15 cellular contexts compared by ENCODE assay signal in the genomic region with DNA sequence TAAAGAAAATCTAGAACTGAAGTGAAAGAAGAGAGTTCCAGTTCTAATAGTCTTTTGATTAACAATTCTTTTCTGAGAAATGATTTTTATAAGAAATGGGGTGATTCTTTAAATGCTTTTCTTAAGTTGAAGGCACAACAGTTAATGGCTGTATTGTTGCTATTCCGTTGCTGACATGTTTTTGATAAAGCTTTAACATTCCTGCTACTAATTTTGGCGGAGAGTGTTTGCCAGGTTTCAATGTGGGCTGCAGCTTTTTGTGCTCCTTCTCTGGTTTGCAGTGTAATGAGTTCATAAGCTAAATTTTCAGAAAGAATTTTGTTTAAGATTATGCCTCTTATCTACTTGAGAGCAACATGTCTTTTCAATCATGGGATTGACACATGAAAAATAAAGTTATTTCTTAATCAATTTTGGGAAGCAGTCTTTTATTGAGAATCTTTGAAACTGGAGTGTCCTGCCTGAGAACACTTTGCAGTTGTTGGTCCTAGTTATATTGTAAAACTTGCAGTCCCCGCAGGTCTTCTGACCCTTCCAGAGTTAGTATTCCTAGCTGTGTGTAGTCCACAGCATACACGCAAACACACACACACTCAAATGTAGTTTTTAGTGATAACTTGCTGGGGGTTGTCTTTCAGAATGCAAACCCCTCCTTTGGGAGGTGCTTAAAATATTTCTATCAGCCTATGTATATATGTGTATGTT. TPM values are rescaled to one million over a fixed set of nuclear protein-coding genes. Genes with fewer than 3 reads are reported as not detected.
DNase-seq lines count a peak whose midpoint lies in the region; TF ChIP-seq lines count a peak whose summit lies in the region.
"Had no signal": no experiment of that assay in that cellular context is flagged by ENCODE, and none has a peak within 500 bp of the region (broad histone marks: within the 10 kb centered on the region; RNA-seq: fewer than 3 reads in every experiment).

No MANE protein-coding gene starts in this region.

- no peak for TF ChIP-seq CTCF in fibroblast of the aortic adventitia (IDR thresholded peaks at IDR 0.05; ENCODE audit: insufficient read depth, low read length)

- no peak overlapping the region for H3K27ac Mint-ChIP-seq in activated CD4-positive, alpha-beta T cell treated with anti-CD3 and anti-CD28 coated beads, Interleukin-2, amount 10 ng/mL, durations not matched to agents 24 days and 14 days
- peak overlapping the region in 1 of 8 donors; percentile 15 for H3K27ac Mint-ChIP-seq in CD8-positive, alpha-beta memory T cell

- H3K9me3 ChIP-seq in CD8-positive, alpha-beta memory T cell (ENCODE audit: low read length): no peaks in the 10 kb centered on the region
- H3K9me3 ChIP-seq: BLaER1 treated with 17β-estradiol and CSF1 and Interleukin-3, amounts not matched to agents 10 nM and 100 nM; Caco-2 had no signal

- H3K36me3 ChIP-seq in CD8-positive, alpha-beta memory T cell (ENCODE audit: insufficient read depth, low read length): peaks cover 13% of the 10 kb centered on the region

- H3K4me1 ChIP-seq in CD8-positive, alpha-beta memory T cell (ENCODE audit: insufficient read depth, low read length): no peaks in the 10 kb centered on the region
- H3K4me1 ChIP-seq: BLaER1 treated with 17β-estradiol and CSF1 and Interleukin-3, amounts not matched to agents 10 nM and 100 nM; Caco-2 had no signal

- H3K4me1 Mint-ChIP-seq in activated CD4-positive, alpha-beta T cell treated with anti-CD3 and anti-CD28 coated beads, Interleukin-2, amount 10 ng/mL, durations not matched to agents 24 days and 14 days: peaks cover 2% of the 10 kb centered on the region
- H3K4me1 Mint-ChIP-seq in CD8-positive, alpha-beta memory T cell: peaks cover 0 to 2% (median 0%) of the 10 kb centered on the region in 3 donors

- intact Hi-C loops in activated CD4-positive, alpha-beta T cell treated with anti-CD3 and anti-CD28 coated beads, Interleukin-2, amount 10 ng/mL, durations not matched to agents 24 days and 14 days (cut with micrococcal nuclease): no loop called here

- H3K36me3 Mint-ChIP-seq in activated CD4-positive, alpha-beta T cell treated with anti-CD3 and anti-CD28 coated beads, Interleukin-2, amount 10 ng/mL, durations not matched to agents 24 days and 14 days (ENCODE audit: low read depth): peaks cover 30% of the 10 kb centered on the region
- H3K36me3 Mint-ChIP-seq in CD8-positive, alpha-beta memory T cell: peaks cover 5 to 80% (median 17%) of the 10 kb centered on the region in 3 donors

- CTCF ChIA-PET in CD8-positive, alpha-beta memory T cell (lab: Charles Lee): interaction anchor here (0.9 to 1.7 kb wide), 3 partner anchors 92 to 316 kb away, joined by 3 to 6 read pairs (median 3); a partner anchor contains a TSS

- no peak overlapping the region for H3K4me3 Mint-ChIP-seq in activated CD4-positive, alpha-beta T cell treated with anti-CD3 and anti-CD28 coated beads, Interleukin-2, amount 10 ng/mL, durations not matched to agents 24 days and 14 days
- no peak overlapping the region for H3K4me3 Mint-ChIP-seq in CD8-positive, alpha-beta memory T cell

- peak; percentile 37 for DNase-seq in activated CD4-positive, alpha-beta T cell treated with anti-CD3 and anti-CD28 coated beads, Interleukin-2, amount 10 ng/mL, durations not matched to agents 24 days and 14 days
- no peak for DNase-seq in activated CD4-positive, alpha-beta T cell treated with anti-CD3 and anti-CD28 coated beads for 4 hours
- DNase-seq in fibroblast of the aortic adventitia (ENCODE audit: low read depth) (peak; percentile 27), inferior parietal cortex (ENCODE audit: extremely low spot score) (peak; percentile 36), substantia nigra (lab: John Stamatoyannopoulos, UW) (no peak), NCI-H510A (lab: John Stamatoyannopoulos, UW) (no peak)
- DNase-seq in CD8-positive, alpha-beta memory T cell: no peak
- DNase-seq in activated naive CD4-positive, alpha-beta T cell (lab: John Stamatoyannopoulos, UW): no peak
- DNase-seq: 8988T, DMS79, NCI-H1105 treated with DMSO at 0.1 percent for 48 hours, NCI-H187 treated with DMSO at 0.1 percent for 48 hours had no signal

- H3K4me3 ChIP-seq in fibroblast of the aortic adventitia (ENCODE audit: low read depth, low read length): no peak overlapping the region
- no peak overlapping the region for H3K4me3 ChIP-seq in CD8-positive, alpha-beta memory T cell (ENCODE audit: low read length)
- H3K4me3 ChIP-seq: BLaER1 treated with 17β-estradiol and CSF1 and Interleukin-3, amounts not matched to agents 10 nM and 100 nM; GM12878 had no signal

- H3K27me3 ChIP-seq in CD8-positive, alpha-beta memory T cell (ENCODE audit: insufficient read depth, low read length, poor library complexity, severe bottlenecking): no peaks in the 10 kb centered on the region
- H3K27me3 ChIP-seq: BLaER1 treated with 17β-estradiol and CSF1 and Interleukin-3, amounts not matched to agents 10 nM and 100 nM had no signal

- POLR2A ChIA-PET in CD8-positive, alpha-beta memory T cell (lab: Charles Lee): interaction anchor here (0.5 to 0.8 kb wide), 3 partner anchors 93 to 123 kb away, joined by 3 to 4 read pairs (median 3); a partner anchor contains a TSS

- peak overlapping the region; percentile 70 for H3K27ac ChIP-seq in substantia nigra (ENCODE audit: low read depth, low read length, poor library complexity, severe bottlenecking)
- H3K27ac ChIP-seq in CD8-positive, alpha-beta memory T cell (ENCODE audit: low read depth, low read length): no peak overlapping the region
- H3K27ac ChIP-seq: BLaER1 treated with 17β-estradiol and CSF1 and Interleukin-3, amounts not matched to agents 10 nM and 100 nM had no signal

- no peaks in the 10 kb centered on the region for H3K27me3 Mint-ChIP-seq in activated CD4-positive, alpha-beta T cell treated with anti-CD3 and anti-CD28 coated beads, Interleukin-2, amount 10 ng/mL, durations not matched to agents 24 days and 14 days
- no peaks in the 10 kb centered on the region for H3K27me3 Mint-ChIP-seq in CD8-positive, alpha-beta memory T cell

- no peaks in the 10 kb centered on the region for H3K9me3 Mint-ChIP-seq in activated CD4-positive, alpha-beta T cell treated with anti-CD3 and anti-CD28 coated beads, Interleukin-2, amount 10 ng/mL, durations not matched to agents 24 days and 14 days
- H3K9me3 Mint-ChIP-seq in CD8-positive, alpha-beta memory T cell: no peaks in the 10 kb centered on the region

RNA-seq across cellular contexts. Expression of a gene that starts 56.7 kb away (rescaled TPM):
- total RNA-seq in activated CD4-positive, alpha-beta T cell treated with anti-CD3 and anti-CD28 coated beads, Interleukin-2, amount 10 ng/mL, durations not matched to agents 24 days and 14 days: not detected in 2 replicates
- 2.0 and 2.3 TPM in 2 replicates for total RNA-seq in fibroblast of the aortic adventitia (ENCODE audit: low replicate concordance)
- total RNA-seq in CD8-positive, alpha-beta memory T cell: not detected
- not detected for polyA plus RNA-seq in CD8-positive, alpha-beta memory T cell
- total RNA-seq: GM12878 had no signal

Comparison
In these comparisons a context has a peak if more than half of its experiments do, and no peak if none do; other contexts are left out.
1. DNase-seq: peak in activated CD4-positive, alpha-beta T cell treated with anti-CD3 and anti-CD28 coated beads, Interleukin-2, amount 10 ng/mL, durations not matched to agents 24 days and 14 days (single experiment), fibroblast of the aortic adventitia (single experiment) and inferior parietal cortex (single experiment); none in activated CD4-positive, alpha-beta T cell treated with anti-CD3 and anti-CD28 coated beads for 4 hours (0 of 2), substantia nigra (0 of 49), NCI-H510A (single experiment), CD8-positive, alpha-beta memory T cell (0 of 5) and activated naive CD4-positive, alpha-beta T cell (0 of 4).